ENCODE assay signal across 8 cellular contexts in genomic region chr6:122107256-122107655, GRCh38.
"Had no signal": no experiment of that assay in that cellular context is flagged by ENCODE, and none has a peak within 500 bp of the region (broad histone marks: within the 10 kb centered on the region; RNA-seq: fewer than 3 reads in every experiment).

No MANE protein-coding gene starts in this region.

- DNase-seq: H9, HCEC 1CT, KBM-7 had no signal

- H3K27ac ChIP-seq: HL-60 had no signal

- H3K4me2 ChIP-seq: GM23338 had no signal

- H3K4me3 ChIP-seq: GM23338 had no signal

- FAIRE-seq: H1, H54, HepG2 had no signal
